15 cellular contexts compared by ENCODE assay signal in the genomic region with DNA sequence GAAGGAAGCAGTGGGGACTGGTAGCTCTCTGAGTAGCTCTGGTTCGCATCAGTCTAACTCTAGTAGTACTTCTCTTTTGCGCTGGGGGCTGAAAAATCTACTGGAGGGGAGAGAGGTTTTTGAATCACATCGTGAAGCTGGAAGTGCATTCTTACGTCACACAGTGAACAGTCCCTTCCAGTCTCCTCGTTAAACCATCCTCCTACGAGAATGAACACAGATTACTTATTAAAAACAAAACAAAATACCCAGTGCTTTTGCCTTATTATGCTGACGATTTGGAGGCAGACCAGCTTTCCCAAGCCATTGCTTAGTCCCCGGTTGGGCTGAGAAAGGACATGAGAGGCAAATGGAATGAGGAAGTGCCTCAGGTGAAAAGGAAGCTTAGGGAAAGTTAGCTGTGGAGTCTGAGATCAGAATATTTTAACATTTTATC. TPM values are rescaled to one million over a fixed set of nuclear protein-coding genes. Genes with fewer than 3 reads are reported as not detected.
DNase-seq lines count a peak whose midpoint lies in the region; ATAC-seq and TF ChIP-seq lines count a peak whose summit lies in the region.
"Had no signal": no experiment of that assay in that cellular context is flagged by ENCODE, and none has a peak within 500 bp of the region (broad histone marks: within the 10 kb centered on the region; RNA-seq: fewer than 3 reads in every experiment).

No MANE protein-coding gene starts in this region.

- TF ChIP-seq POLR2A in gastroesophageal sphincter (IDR thresholded peaks at IDR 0.05), result no peak

- ATAC-seq in gastroesophageal sphincter, result no peak
- ATAC-seq: activated CD8-positive, alpha-beta T cell treated with anti-CD3 and anti-CD28 coated beads for 36 hours; gastrocnemius medialis; T-cell had no signal

- H3K9me3 Mint-ChIP-seq in endothelial cell (ENCODE audit: unreplicated experiment), result no peaks in the 10 kb centered on the region
- H3K9me3 Mint-ChIP-seq: activated CD8-positive, alpha-beta T cell treated with anti-CD3 and anti-CD28 coated beads for 36 hours; dendritic cell treated with granulocyte-macrophage colony-stimulating factor and Interleukin-4, amounts not matched to agents 40 ng/mL and 50 ng/mL, for 4 days; T-cell had no signal

- peak overlapping the region; percentile 18 for H3K27ac Mint-ChIP-seq in endothelial cell (ENCODE audit: unreplicated experiment)
- H3K27ac Mint-ChIP-seq: activated CD8-positive, alpha-beta T cell treated with anti-CD3 and anti-CD28 coated beads for 36 hours; CD4-positive, CD25-positive, alpha-beta regulatory T cell; dendritic cell treated with granulocyte-macrophage colony-stimulating factor and Interleukin-4, amounts not matched to agents 40 ng/mL and 50 ng/mL, for 4 days; T-cell had no signal

- peaks cover 7% of the 10 kb centered on the region for H3K27me3 Mint-ChIP-seq in endothelial cell (ENCODE audit: unreplicated experiment)

- H3K4me3 Mint-ChIP-seq in endothelial cell (ENCODE audit: unreplicated experiment), result no peak overlapping the region
- H3K4me3 Mint-ChIP-seq: activated CD8-positive, alpha-beta T cell treated with anti-CD3 and anti-CD28 coated beads for 36 hours; CD4-positive, CD25-positive, alpha-beta regulatory T cell; dendritic cell treated with granulocyte-macrophage colony-stimulating factor and Interleukin-4, amounts not matched to agents 40 ng/mL and 50 ng/mL, for 4 days; T-cell had no signal

- H3K4me1 Mint-ChIP-seq in endothelial cell (ENCODE audit: unreplicated experiment), result peaks cover 16% of the 10 kb centered on the region
- H3K4me1 Mint-ChIP-seq: CD4-positive, CD25-positive, alpha-beta regulatory T cell; T-cell had no signal

- H3K4me1 ChIP-seq in gastroesophageal sphincter, result no peaks in the 10 kb centered on the region
- H3K4me1 ChIP-seq: gastrocnemius medialis had no signal

- H3K27me3 ChIP-seq in gastroesophageal sphincter, result peaks cover 22% of the 10 kb centered on the region

- no peak for TF ChIP-seq CTCF in endothelial cell (IDR thresholded peaks at IDR 0.05; ENCODE audit: unreplicated experiment)
- no peak for TF ChIP-seq CTCF in gastroesophageal sphincter (IDR thresholded peaks at IDR 0.05)

- 31 to 41% methylated on average over 5 to 8 of the region's 8 CpGs for WGBS in gastroesophageal sphincter (ENCODE audit: low coverage in 1 of 2), 2 donors

- TF ChIP-seq EP300 in gastroesophageal sphincter (IDR thresholded peaks at IDR 0.05), result no peak

- H3K27ac ChIP-seq in caudate nucleus (ENCODE audit: low read depth, low read length) (no peak overlapping the region), gastroesophageal sphincter (no peak overlapping the region)
- H3K27ac ChIP-seq: gastrocnemius medialis had no signal

- no peaks in the 10 kb centered on the region for H3K36me3 ChIP-seq in gastroesophageal sphincter
- H3K36me3 ChIP-seq: gastrocnemius medialis had no signal

- in situ Hi-C loops in KBM-7 (cut with MboI; ENCODE audit: low pct_unique_long_range_greater_than_20kb, low sequenced_read_pairs), result no loop called here

- no peaks in the 10 kb centered on the region for H3K9me3 ChIP-seq in gastroesophageal sphincter
- H3K9me3 ChIP-seq: gastrocnemius medialis had no signal

- DNase-seq in DMS153 treated with DMSO at 0.1 percent for 48 hours (lab: John Stamatoyannopoulos, UW; ENCODE audit: unreplicated experiment) (peak; percentile 9), KBM-7 (peak; percentile 60), endothelial cell (ENCODE audit: low spot score) (peak; percentile 13), mucosa of gallbladder (ENCODE audit: low spot score) (peak; percentile 27), HuH-7 (ENCODE audit: low spot score) (no peak), caudate nucleus (lab: John Stamatoyannopoulos, UW) (no peak), NCI-H1930 (lab: John Stamatoyannopoulos, UW) (no peak)
- DNase-seq: activated CD8-positive, alpha-beta T cell treated with anti-CD3 and anti-CD28 coated beads for 36 hours; activated naive CD4-positive, alpha-beta T cell treated with Interleukin-2 at 50 U/mL for 16 hours; CD4-positive, CD25-positive, alpha-beta regulatory T cell; gastrocnemius medialis; NCI-H1092; T-cell had no signal

- no peak overlapping the region for H3K4me3 ChIP-seq in gastroesophageal sphincter
- H3K4me3 ChIP-seq: gastrocnemius medialis had no signal

- H3K36me3 Mint-ChIP-seq in endothelial cell (ENCODE audit: low read depth, unreplicated experiment), result no peaks in the 10 kb centered on the region
- H3K36me3 Mint-ChIP-seq: CD4-positive, CD25-positive, alpha-beta regulatory T cell; T-cell had no signal

RNA-seq across cellular contexts. Expression of a gene that starts 16.1 kb away (rescaled TPM):
- 19.3 TPM for total RNA-seq in endothelial cell (ENCODE audit: unreplicated experiment)
- 4.0 TPM for total RNA-seq in mucosa of gallbladder
- total RNA-seq in gastroesophageal sphincter, result 1 to 10 TPM in 2 of 4 donors, under 1 TPM in 2; 0.47 to 1.7 (median 0.81) TPM
- total RNA-seq: CD4-positive, CD25-positive, alpha-beta regulatory T cell had no signal

Comparison
In these comparisons a context has a peak if more than half of its experiments do, and no peak if none do; other contexts are left out.
1. DNase-seq: peak in DMS153 treated with DMSO at 0.1 percent for 48 hours (single experiment), KBM-7 (single experiment), endothelial cell (single experiment) and mucosa of gallbladder (single experiment); none in HuH-7 (single experiment), caudate nucleus (0 of 61) and NCI-H1930 (0 of 2).